Comparison of ENCODE assay signal across 7 cellular contexts in the genomic region with DNA sequence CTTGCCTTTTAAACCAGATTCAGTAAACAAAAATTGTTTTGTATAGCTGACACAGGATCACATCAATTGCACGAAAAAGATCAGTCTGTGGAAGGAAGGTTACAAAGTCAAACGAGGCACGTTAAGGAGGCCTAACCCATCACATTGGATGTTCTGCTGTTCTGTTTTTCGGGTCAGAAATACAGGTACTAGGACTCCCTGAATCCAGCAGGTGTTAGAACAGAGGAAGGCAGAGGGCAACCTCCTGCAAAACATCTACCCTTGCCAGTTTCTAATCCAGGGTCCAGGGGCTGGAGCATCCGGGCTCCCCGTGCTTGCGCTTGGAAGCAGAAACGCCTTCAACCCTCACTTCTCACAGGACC.
DNase-seq lines count a peak whose midpoint lies in the region; ATAC-seq and TF ChIP-seq lines count a peak whose summit lies in the region.

No MANE protein-coding gene starts in this region.

- no peaks in the 10 kb centered on the region for H3K4me1 Mint-ChIP-seq in activated T-helper 17 cell treated with anti-CD3 and anti-CD28 coated beads, Interleukin-2, amount 50 U/mL, for 72 hours

- in situ Hi-C loops in G401 (cut with HindIII; ENCODE audit: low sequenced_read_pairs): no loop called here

- no peak overlapping the region for H3K9ac ChIP-seq in stomach smooth muscle (ENCODE audit: low read length in 2 of 2)

- H3K27ac ChIP-seq in stomach smooth muscle (ENCODE audit: low read length): no peak overlapping the region

- no peak for DNase-seq in kidney epithelial cell (ENCODE audit: low read depth)
- DNase-seq in G401 (ENCODE audit: low spot score): no peak

- TF ChIP-seq CTCF in kidney epithelial cell (IDR thresholded peaks at IDR 0.05; ENCODE audit: insufficient read depth, low read length, poor library complexity, severe bottlenecking): no peak

- H3K27me3 ChIP-seq in kidney epithelial cell (ENCODE audit: control insufficient read depth, insufficient read depth, low read length) (peaks cover 4% of the 10 kb centered on the region), stomach smooth muscle (ENCODE audit: control insufficient read depth in 1 of 2, insufficient read depth in 2 of 2, low read length in 2 of 2) (peaks cover 0 to 3% of the 10 kb centered on the region in 2 donors)

- H3K4me3 Mint-ChIP-seq in activated T-helper 17 cell treated with anti-CD3 and anti-CD28 coated beads, Interleukin-2, amount 50 U/mL, for 72 hours: peak overlapping the region; percentile 23

- peaks cover 40% of the 10 kb centered on the region for H3K27me3 Mint-ChIP-seq in activated T-helper 17 cell treated with anti-CD3 and anti-CD28 coated beads, Interleukin-2, amount 50 U/mL, for 72 hours

- peaks cover 8% of the 10 kb centered on the region for H3K4me1 ChIP-seq in stomach smooth muscle (ENCODE audit: control insufficient read depth, insufficient read depth, low read length)

- ATAC-seq in GM21786 (IDR thresholded peaks at IDR 0.05; ENCODE audit: unreplicated experiment): peak; percentile 9
- ATAC-seq in activated T-helper 17 cell treated with anti-CD3 and anti-CD28 coated beads, Interleukin-2, amount 50 U/mL, for 72 hours (replicated peaks): no peak
- ATAC-seq in HG03432 (IDR thresholded peaks at IDR 0.05; ENCODE audit: unreplicated experiment): no peak
- ATAC-seq in GM18873 (IDR thresholded peaks at IDR 0.05; ENCODE audit: low FRiP score, unreplicated experiment): no peak

- no peaks in the 10 kb centered on the region for H3K36me3 ChIP-seq in kidney epithelial cell (ENCODE audit: control insufficient read depth, insufficient read depth, low read length)
- H3K36me3 ChIP-seq in stomach smooth muscle (ENCODE audit: control insufficient read depth in 2 of 2, insufficient read depth in 2 of 2, low read length in 2 of 2): no peaks in the 10 kb centered on the region

- H3K4me3 ChIP-seq in kidney epithelial cell (ENCODE audit: low read depth, low read length) (peak overlapping the region; percentile 39), stomach smooth muscle (ENCODE audit: low read length in 2 of 2) (peak overlapping the region; percentile 58 to 74)

- H3K9me3 Mint-ChIP-seq in activated T-helper 17 cell treated with anti-CD3 and anti-CD28 coated beads, Interleukin-2, amount 50 U/mL, for 72 hours: peaks cover 6% of the 10 kb centered on the region

- H3K9me3 ChIP-seq in stomach smooth muscle (ENCODE audit: control insufficient read depth in 2 of 2, low read length in 2 of 2): no peaks in the 10 kb centered on the region

- H3K36me3 Mint-ChIP-seq in activated T-helper 17 cell treated with anti-CD3 and anti-CD28 coated beads, Interleukin-2, amount 50 U/mL, for 72 hours (ENCODE audit: low read depth): no peaks in the 10 kb centered on the region

- H3K27ac Mint-ChIP-seq in activated T-helper 17 cell treated with anti-CD3 and anti-CD28 coated beads, Interleukin-2, amount 50 U/mL, for 72 hours: no peak overlapping the region
